Comparison of ENCODE assay signal across 1 cellular context in genomic region chr16:88744839-88745521, GRCh38.
TF ChIP-seq lines count a peak whose summit lies in the region.

No MANE protein-coding gene starts in this region.

TF ChIP-seq in H1, 55 proteins besides CTCF, POLR2A, EP300 and RAD21:
- TF ChIP-seq HDAC6 (IDR thresholded peaks at IDR 0.05; ENCODE audit: low read depth, low read length) (no peak), GABPA (IDR thresholded peaks at IDR 0.05; ENCODE audit: borderline replicate concordance, insufficient read depth, low read length) (no peak), RNF2 (IDR thresholded peaks at IDR 0.05; ENCODE audit: borderline replicate concordance, low read depth, low read length, missing control alignments, poor library complexity, severe bottlenecking) (no peak), TEAD4 (IDR thresholded peaks at IDR 0.05; ENCODE audit: low read depth, low read length) (no peak), FOSL1 (IDR thresholded peaks at IDR 0.05; ENCODE audit: insufficient read depth, low read depth, low read length) (no peak), CREB1 (IDR thresholded peaks at IDR 0.05) (no peak), BRCA1 (IDR thresholded peaks at IDR 0.05; ENCODE audit: low read depth, low read length) (no peak), RXRA (IDR thresholded peaks at IDR 0.05; ENCODE audit: insufficient read depth, low read depth, low read length) (no peak), EZH2 (IDR thresholded peaks at IDR 0.05; ENCODE audit: low read depth, low read length, severe bottlenecking) (no peak), KDM4A (IDR thresholded peaks at IDR 0.05; ENCODE audit: low read depth, low read length, severe bottlenecking) (no peak), POLR2AphosphoS5 (IDR thresholded peaks at IDR 0.05; ENCODE audit: low read depth, low read length) (no peak), JUND (IDR thresholded peaks at IDR 0.05; ENCODE audit: low read length) (no peak), SIX5 (IDR thresholded peaks at IDR 0.05; ENCODE audit: low read depth, low read length) (no peak)
